In the genomic region with DNA sequence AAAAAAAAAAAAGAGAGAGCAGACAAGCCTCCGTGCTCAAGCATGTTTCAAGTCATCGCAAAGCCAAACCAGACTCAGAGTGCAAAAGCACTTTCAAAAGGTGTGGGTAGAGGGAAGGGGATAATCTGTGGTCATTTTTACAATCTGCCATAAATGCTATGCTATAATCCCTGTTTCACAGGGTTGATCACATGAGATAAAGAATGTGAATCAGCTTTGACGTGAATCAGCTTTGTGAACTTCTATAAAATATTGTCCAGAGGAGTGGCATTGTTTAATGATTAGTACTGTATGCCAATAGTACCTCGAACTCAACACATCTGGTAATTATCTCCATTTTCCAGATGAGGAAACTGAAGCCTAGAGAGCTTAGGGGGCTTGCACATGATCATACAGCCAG, we compare ENCODE assay signal across 26 cellular contexts. TPM values are rescaled to one million over a fixed set of nuclear protein-coding genes. Genes with fewer than 3 reads are reported as not detected.
DNase-seq lines count a peak whose midpoint lies in the region; ATAC-seq, FAIRE-seq and TF ChIP-seq lines count a peak whose summit lies in the region.
"Had no signal": no experiment of that assay in that cellular context is flagged by ENCODE, and none has a peak within 500 bp of the region (broad histone marks: within the 10 kb centered on the region; RNA-seq: fewer than 3 reads in every experiment).

No MANE protein-coding gene starts in this region.

- DNase-seq in HT-29 (ENCODE audit: low spot score) = peak; percentile 20
- no peak for DNase-seq in Peyer's patch
- no peak for DNase-seq in left colon
- DNase-seq in small intestine = peak; percentile 95
- no peak for DNase-seq in Calu3
- DNase-seq in SW480 (ENCODE audit: low spot score) = no peak
- DNase-seq in upper lobe of left lung = no peak
- no peak for DNase-seq in globus pallidus (ENCODE audit: low spot score)
- DNase-seq: Caco-2; CD4-positive, CD25-positive, alpha-beta regulatory T cell; CD8-positive, alpha-beta T cell; DMS 273 treated with DMSO at 0.1 percent for 48 hours; DMS79; EL; GDM1; H9 had no signal

- H3K27me3 ChIP-seq in Peyer's patch (no peaks in the 10 kb centered on the region), small intestine (ENCODE audit: control insufficient read depth in 2 of 2, insufficient read depth in 2 of 2, low read length in 2 of 2) (no peaks in the 10 kb centered on the region), upper lobe of left lung (no peaks in the 10 kb centered on the region)
- H3K27me3 ChIP-seq: BLaER1 had no signal

- H3K4me3 ChIP-seq in Peyer's patch (no peak overlapping the region), small intestine (ENCODE audit: low read depth in 1 of 2, low read length in 2 of 2) (no peak overlapping the region), upper lobe of left lung (no peak overlapping the region)
- H3K4me3 ChIP-seq: BLaER1, GM23338 had no signal

- H3K27me3 Mint-ChIP-seq in Calu3 (ENCODE audit: unreplicated experiment) = no peaks in the 10 kb centered on the region

- peaks cover 19% of the 10 kb centered on the region for H3K4me1 Mint-ChIP-seq in Calu3 (ENCODE audit: low read depth, unreplicated experiment)
- H3K4me1 Mint-ChIP-seq: B cell; CD4-positive, CD25-positive, alpha-beta regulatory T cell; GM23338; H9 had no signal

- no peak overlapping the region for H3K4me3 Mint-ChIP-seq in Calu3 (ENCODE audit: low read depth, unreplicated experiment)
- H3K4me3 Mint-ChIP-seq: B cell; CD4-positive, CD25-positive, alpha-beta regulatory T cell; CD8-positive, alpha-beta T cell; GM23338; H9 had no signal

- ATAC-seq in left colon = peak; percentile 76
- ATAC-seq in upper lobe of left lung (ENCODE audit: low FRiP score in 2 of 2) = no peak
- ATAC-seq: CD8-positive, alpha-beta T cell; GM23338; HCT116 had no signal

- no peak for FAIRE-seq in small intestine (lab: Jason Lieb, UNC)
- FAIRE-seq: A204.1, D721Med, GM12891, GM18507 had no signal

- no TSS peak for BruUV-seq in Calu3 (replicated peaks; lab: Mats Ljungman, UMichigan)

- CTCF ChIA-PET in Calu3 (lab: Charles Lee) = interaction anchor here (2.1 to 4.5 kb wide), 3 partner anchors 79 to 123 kb away, joined by 17 to 64 read pairs (median 20); a partner anchor contains a TSS

- H3K27ac Mint-ChIP-seq in Calu3 (ENCODE audit: unreplicated experiment) = no peak overlapping the region
- H3K27ac Mint-ChIP-seq: B cell; CD4-positive, CD25-positive, alpha-beta regulatory T cell; CD8-positive, alpha-beta T cell; GM23338; H9 had no signal

- H3K36me3 ChIP-seq in Peyer's patch (no peaks in the 10 kb centered on the region), small intestine (ENCODE audit: control insufficient read depth in 2 of 2, insufficient read depth in 2 of 2, low read length in 2 of 2) (no peaks in the 10 kb centered on the region), upper lobe of left lung (no peaks in the 10 kb centered on the region)
- H3K36me3 ChIP-seq: BLaER1 had no signal

- H3K9me3 ChIP-seq in Peyer's patch = no peaks in the 10 kb centered on the region
- H3K9me3 ChIP-seq in small intestine (ENCODE audit: control insufficient read depth, low read depth) = no peaks in the 10 kb centered on the region
- H3K9me3 ChIP-seq in upper lobe of left lung = no peaks in the 10 kb centered on the region
- H3K9me3 ChIP-seq: BLaER1, Caco-2 had no signal

- WGBS in small intestine, 3 donors = 18 to 67% (median 41%) methylated on average over 4 of the region's 4 CpGs
- 86 to 92% methylated on average over 4 of the region's 4 CpGs for WGBS in upper lobe of left lung, 2 donors

- no peak for TF ChIP-seq EP300 in upper lobe of left lung (IDR thresholded peaks at IDR 0.05)

- intact Hi-C loops in left colon (cut with DNase I, micrococcal nuclease) (loop anchor here in 1 of 2 donors (5.0 kb wide), 1 partner anchor 120 kb away; no protein-coding TSS in a partner anchor), Calu3 (cut with micrococcal nuclease; ENCODE audit: unreplicated experiment) (loop anchor here (10.0 kb wide), 1 partner anchor 318 kb away; no protein-coding TSS in a partner anchor)

- no peak for TF ChIP-seq CTCF in Peyer's patch (IDR thresholded peaks at IDR 0.05)
- no peak for TF ChIP-seq CTCF in Calu3 (IDR thresholded peaks at IDR 0.05; ENCODE audit: unreplicated experiment)
- no peak for TF ChIP-seq CTCF in upper lobe of left lung (IDR thresholded peaks at IDR 0.05)

- H3K9me3 Mint-ChIP-seq in Calu3 (ENCODE audit: low read depth, unreplicated experiment) = no peaks in the 10 kb centered on the region
- H3K9me3 Mint-ChIP-seq: CD8-positive, alpha-beta T cell; GM23338; H9 had no signal

- H3K4me1 ChIP-seq in Peyer's patch = peaks cover 0 to 5% (median 2%) of the 10 kb centered on the region in 4 donors
- H3K4me1 ChIP-seq in small intestine (ENCODE audit: control insufficient read depth in 2 of 2, insufficient read depth in 1 of 2, low read depth in 1 of 2, low read length in 1 of 2) = peaks cover 0 to 12% of the 10 kb centered on the region in 2 donors
- H3K4me1 ChIP-seq in upper lobe of left lung = no peaks in the 10 kb centered on the region
- H3K4me1 ChIP-seq: BLaER1, Caco-2 had no signal

- TF ChIP-seq POLR2A in Peyer's patch (IDR thresholded peaks at IDR 0.05) (no peak), upper lobe of left lung (IDR thresholded peaks at IDR 0.05) (no peak)

- H3K27ac ChIP-seq in Peyer's patch (peak overlapping the region in 3 of 4 donors; percentile 42 to 85 (median 73)), small intestine (ENCODE audit: low read depth in 1 of 2, low read length in 1 of 2) (peak overlapping the region in 1 of 2 donors; percentile 39), upper lobe of left lung (no peak overlapping the region)
- H3K27ac ChIP-seq: 22Rv1, BLaER1, C4-2B had no signal

- H3K36me3 Mint-ChIP-seq in Calu3 (ENCODE audit: insufficient read depth, unreplicated experiment) = no peaks in the 10 kb centered on the region
- H3K36me3 Mint-ChIP-seq: CD4-positive, CD25-positive, alpha-beta regulatory T cell; CD8-positive, alpha-beta T cell had no signal

RNA-seq across cellular contexts. Expression of a gene that starts 20.0 kb away (rescaled TPM):
- 17.8 and 18.4 TPM in 2 replicates for total RNA-seq in HT-29 (2014; rRNA removed; shearing (Covaris generic))
- total RNA-seq in Peyer's patch (10 to 100 TPM; 19.8 to 55.3 (median 34.2) TPM), left colon (10 to 100 TPM; 21.0 to 33.3 TPM), Calu3 (2022) (25.1 and 26.0 TPM in 2 replicates), upper lobe of left lung (10 to 100 TPM in 5 of 6 donors, 1 to 10 TPM in 1; 7.4 to 20.8 (median 16.4) TPM)
- 10 to 100 TPM; 11.1 to 25.9 (median 12.5) TPM for polyA plus RNA-seq in small intestine

Comparison
In these comparisons a context has a peak if more than half of its experiments do, and no peak if none do; other contexts are left out.
1. DNase-seq: peak in HT-29 (single experiment) and small intestine (single experiment); none in Peyer's patch (0 of 3), left colon (0 of 2), Calu3 (single experiment), SW480 (single experiment), upper lobe of left lung (0 of 2) and globus pallidus (single experiment).
2. H3K27ac ChIP-seq: peak in Peyer's patch (3 of 4); none in upper lobe of left lung (0 of 4).